In genomic region chr9:113533335-113534225, GRCh38 we compare ENCODE assay signal across 24 cellular contexts.
DNase-seq lines count a peak whose midpoint lies in the region; ATAC-seq and TF ChIP-seq lines count a peak whose summit lies in the region.
"Had no signal": no experiment of that assay in that cellular context is flagged by ENCODE, and none has a peak within 500 bp of the region (broad histone marks: within the 10 kb centered on the region; RNA-seq: fewer than 3 reads in every experiment).

No MANE protein-coding gene starts in this region.

- peak overlapping the region; percentile 26 for H3K27ac Mint-ChIP-seq in stimulated activated naive CD8-positive, alpha-beta T cell treated with anti-CD3 and anti-CD28 coated beads, Interleukin-15, Interleukin-2, amounts not matched to agents 100 ng/mL and 50 ng/mL, for 24 hours
- peak overlapping the region in 1 of 2 donors; percentile 48 for H3K27ac Mint-ChIP-seq in stimulated activated naive CD8-positive, alpha-beta T cell treated with anti-CD3 and anti-CD28 coated beads, Interleukin-15, amount 100 ng/mL, for 72 hours
- peak overlapping the region; percentile 18 for H3K27ac Mint-ChIP-seq in osteocyte (ENCODE audit: unreplicated experiment)
- H3K27ac Mint-ChIP-seq: CD4-positive, alpha-beta T cell; T-helper 17 cell had no signal

- no peak for ATAC-seq in stimulated activated naive CD8-positive, alpha-beta T cell treated with anti-CD3 and anti-CD28 coated beads, Interleukin-15, amount 100 ng/mL, for 72 hours
- no peak for ATAC-seq in right cardiac atrium
- ATAC-seq: Panc1, pancreas, right lobe of liver, T-helper 17 cell had no signal

- no peak overlapping the region for H3K4me3 Mint-ChIP-seq in stimulated activated naive CD8-positive, alpha-beta T cell treated with anti-CD3 and anti-CD28 coated beads, Interleukin-15, Interleukin-2, amounts not matched to agents 100 ng/mL and 50 ng/mL, for 24 hours
- H3K4me3 Mint-ChIP-seq in stimulated activated naive CD8-positive, alpha-beta T cell treated with anti-CD3 and anti-CD28 coated beads, Interleukin-15, amount 100 ng/mL, for 72 hours = no peak overlapping the region
- no peak overlapping the region for H3K4me3 Mint-ChIP-seq in osteocyte (ENCODE audit: unreplicated experiment)
- H3K4me3 Mint-ChIP-seq: CD4-positive, alpha-beta T cell; naive B cell; T-helper 17 cell had no signal

- peaks cover 6% of the 10 kb centered on the region for H3K36me3 ChIP-seq in colonic mucosa
- H3K36me3 ChIP-seq: HAP-1, SJSA1 had no signal

- no peaks in the 10 kb centered on the region for H3K27me3 ChIP-seq in right cardiac atrium (ENCODE audit: control insufficient read depth, insufficient read depth)
- no peaks in the 10 kb centered on the region for H3K27me3 ChIP-seq in colonic mucosa
- H3K27me3 ChIP-seq: hepatocyte, pancreas, right lobe of liver, SJSA1 had no signal

- peaks cover 4% of the 10 kb centered on the region for H3K4me1 Mint-ChIP-seq in stimulated activated naive CD8-positive, alpha-beta T cell treated with anti-CD3 and anti-CD28 coated beads, Interleukin-15, Interleukin-2, amounts not matched to agents 100 ng/mL and 50 ng/mL, for 24 hours (ENCODE audit: low read depth)
- peaks cover 45% of the 10 kb centered on the region for H3K4me1 Mint-ChIP-seq in stimulated activated naive CD8-positive, alpha-beta T cell treated with anti-CD3 and anti-CD28 coated beads, Interleukin-15, amount 100 ng/mL, for 72 hours
- H3K4me1 Mint-ChIP-seq in osteocyte (ENCODE audit: unreplicated experiment) = peaks cover 7% of the 10 kb centered on the region

- 81% methylated on average over 8 of the region's 8 CpGs for WGBS in right cardiac atrium

- H3K4me1 ChIP-seq in right cardiac atrium (ENCODE audit: control insufficient read depth, insufficient read depth, low read length) (peaks cover 18% of the 10 kb centered on the region), colonic mucosa (no peaks in the 10 kb centered on the region)
- H3K4me1 ChIP-seq: HAP-1, pancreas, right lobe of liver, SJSA1 had no signal

- no peak overlapping the region for H3K4me3 ChIP-seq in right cardiac atrium (ENCODE audit: low read length)
- no peak overlapping the region for H3K4me3 ChIP-seq in colonic mucosa
- H3K4me3 ChIP-seq: HAP-1, hepatocyte, lung, pancreas, right lobe of liver, SJSA1 had no signal

- H3K27me3 Mint-ChIP-seq in stimulated activated naive CD8-positive, alpha-beta T cell treated with anti-CD3 and anti-CD28 coated beads, Interleukin-15, Interleukin-2, amounts not matched to agents 100 ng/mL and 50 ng/mL, for 24 hours = no peaks in the 10 kb centered on the region
- H3K27me3 Mint-ChIP-seq in stimulated activated naive CD8-positive, alpha-beta T cell treated with anti-CD3 and anti-CD28 coated beads, Interleukin-15, amount 100 ng/mL, for 72 hours = no peaks in the 10 kb centered on the region
- no peaks in the 10 kb centered on the region for H3K27me3 Mint-ChIP-seq in osteocyte (ENCODE audit: unreplicated experiment)
- H3K27me3 Mint-ChIP-seq: CD4-positive, alpha-beta T cell; naive B cell; T-helper 17 cell had no signal

- H3K36me3 Mint-ChIP-seq in stimulated activated naive CD8-positive, alpha-beta T cell treated with anti-CD3 and anti-CD28 coated beads, Interleukin-15, Interleukin-2, amounts not matched to agents 100 ng/mL and 50 ng/mL, for 24 hours (ENCODE audit: low read depth) = peaks cover 59% of the 10 kb centered on the region
- no peaks in the 10 kb centered on the region for H3K36me3 Mint-ChIP-seq in osteocyte (ENCODE audit: unreplicated experiment)
- H3K36me3 Mint-ChIP-seq: naive B cell had no signal

- H3K27ac ChIP-seq in right cardiac atrium (ENCODE audit: low read length) (peak overlapping the region; percentile 50), colonic mucosa (no peak overlapping the region)
- H3K27ac ChIP-seq: hepatocyte, pancreas, right lobe of liver, SJSA1 had no signal

- no peaks in the 10 kb centered on the region for H3K9me3 ChIP-seq in right cardiac atrium (ENCODE audit: control insufficient read depth, low read length)
- H3K9me3 ChIP-seq in colonic mucosa = no peaks in the 10 kb centered on the region
- H3K9me3 ChIP-seq: HAP-1, pancreas, right lobe of liver, SJSA1 had no signal

- no peak for DNase-seq in stimulated activated naive CD8-positive, alpha-beta T cell treated with anti-CD3 and anti-CD28 coated beads, Interleukin-15, amount 100 ng/mL, for 72 hours
- no peak for DNase-seq in right cardiac atrium
- DNase-seq in osteocyte (ENCODE audit: extremely low spot score, unreplicated experiment) = no peak
- no peak for DNase-seq in Ammon's horn (ENCODE audit: low spot score)
- no peak for DNase-seq in NCI-H1105 treated with DMSO at 0.1 percent for 48 hours (lab: John Stamatoyannopoulos, UW)
- no peak for DNase-seq in colonic mucosa
- DNase-seq in OCI-M1 (lab: John Stamatoyannopoulos, UW) = no peak
- DNase-seq: activated CD4-positive, alpha-beta T cell treated with anti-CD3 and anti-CD28 coated beads for 4 hours; CD4-positive, alpha-beta T cell; GDM1; naive B cell; NCI-H1417 treated with DMSO at 0.1 percent for 48 hours; NCI-H510A; NK-92 treated with Interleukin-12 subunit alpha and Interleukin-12 subunit beta, amount 100 ng/mL, for 24 hours; pancreas; right lobe of liver; substantia nigra; T-helper 17 cell had no signal

- no peaks in the 10 kb centered on the region for H3K9me3 Mint-ChIP-seq in stimulated activated naive CD8-positive, alpha-beta T cell treated with anti-CD3 and anti-CD28 coated beads, Interleukin-15, Interleukin-2, amounts not matched to agents 100 ng/mL and 50 ng/mL, for 24 hours
- H3K9me3 Mint-ChIP-seq in stimulated activated naive CD8-positive, alpha-beta T cell treated with anti-CD3 and anti-CD28 coated beads, Interleukin-15, amount 100 ng/mL, for 72 hours = no peaks in the 10 kb centered on the region
- H3K9me3 Mint-ChIP-seq in osteocyte (ENCODE audit: unreplicated experiment) = no peaks in the 10 kb centered on the region
- H3K9me3 Mint-ChIP-seq: CD4-positive, alpha-beta T cell; naive B cell had no signal

- intact Hi-C loops in right cardiac atrium (cut with DNase I) = no loop called here
- intact Hi-C loops in colonic mucosa (cut with DNase I) = no loop called here

- TF ChIP-seq CTCF in osteocyte (IDR thresholded peaks at IDR 0.05) (no peak), colonic mucosa (IDR thresholded peaks at IDR 0.05) (no peak)

- H3K9ac ChIP-seq in colonic mucosa (ENCODE audit: low read depth in 2 of 2, low read length in 2 of 2) = no peak overlapping the region
